In the genomic region with DNA sequence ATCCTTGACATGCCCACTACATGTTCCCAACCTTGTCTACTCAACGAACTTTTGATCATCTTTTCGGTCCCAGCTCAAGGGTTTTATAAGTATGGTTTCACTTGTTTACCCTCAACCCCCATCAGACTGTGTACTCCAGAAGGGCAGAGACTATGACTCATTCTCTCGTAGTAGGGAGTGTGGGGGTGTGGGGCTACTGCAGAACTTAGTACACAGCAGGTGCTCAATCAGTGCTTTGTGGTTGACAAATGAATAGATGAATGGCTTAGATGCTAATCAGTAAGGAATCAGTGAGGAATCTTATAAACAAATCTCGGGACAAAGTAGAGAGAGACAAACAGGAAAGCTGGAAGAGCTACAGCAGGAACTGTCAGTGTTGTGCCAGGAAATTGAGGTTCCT, we compare ENCODE assay signal across 20 cellular contexts.
"Had no signal": no experiment of that assay in that cellular context is flagged by ENCODE, and none has a peak within 500 bp of the region (broad histone marks: within the 10 kb centered on the region; RNA-seq: fewer than 3 reads in every experiment).

No MANE protein-coding gene starts in this region.

- ATAC-seq: gastrocnemius medialis; heart left ventricle; left colon; stimulated activated memory B cell treated with anti-CD40 and anti-IgM and Interleukin-4, amounts not matched to agents 10 μg/mL and 1 μg/mL and 100 μg/mL, for 72 hours; T-helper 17 cell had no signal

- H3K4me3 ChIP-seq: coronary artery, gastrocnemius medialis, heart left ventricle, ovary, sigmoid colon, tibial nerve had no signal

- H3K4me1 ChIP-seq: gastrocnemius medialis, heart left ventricle, sigmoid colon, tibial nerve had no signal

- H3K9me3 ChIP-seq: gastrocnemius medialis, ovary had no signal

- H3K4me3 Mint-ChIP-seq: activated CD4-positive, alpha-beta memory T cell treated with anti-CD3 and anti-CD28 coated beads, Interleukin-2, amount 10 ng/mL, durations not matched to agents 7 days and 5 days; activated T-cell treated with anti-CD3 and anti-CD28 coated beads, Interleukin-2, amount 50 U/mL, for 24 hours; stimulated activated memory B cell treated with anti-CD40 and anti-IgM and Interleukin-4, amounts not matched to agents 10 μg/mL and 1 μg/mL and 100 μg/mL, for 72 hours; T-helper 17 cell had no signal

- H3K36me3 ChIP-seq: gastrocnemius medialis, heart left ventricle, ovary, sigmoid colon, tibial nerve, WERI-Rb-1 had no signal

- H3K36me3 Mint-ChIP-seq: stimulated activated memory B cell treated with anti-CD40 and anti-IgM and Interleukin-4, amounts not matched to agents 10 μg/mL and 1 μg/mL and 100 μg/mL, for 72 hours had no signal

- H3K27me3 ChIP-seq: ovary, sigmoid colon, tibial nerve had no signal

- H3K27ac Mint-ChIP-seq: activated CD4-positive, alpha-beta memory T cell treated with anti-CD3 and anti-CD28 coated beads, Interleukin-2, amount 10 ng/mL, durations not matched to agents 7 days and 5 days; activated naive CD4-positive, alpha-beta T cell treated with anti-CD3 and anti-CD28 coated beads, Interleukin-2, amount 50 U/mL, for 72 hours; activated T-cell treated with anti-CD3 and anti-CD28 coated beads, Interleukin-2, amount 50 U/mL, for 24 hours; naive B cell; stimulated activated memory B cell treated with anti-CD40 and anti-IgM and Interleukin-4, amounts not matched to agents 10 μg/mL and 1 μg/mL and 100 μg/mL, for 72 hours; T-helper 17 cell had no signal

- H3K27ac ChIP-seq: coronary artery, gastrocnemius medialis, heart left ventricle, ovary, sigmoid colon, tibial nerve, WERI-Rb-1 had no signal

- DNase-seq: activated CD4-positive, alpha-beta memory T cell treated with anti-CD3 and anti-CD28 coated beads, Interleukin-2, amount 10 ng/mL, durations not matched to agents 7 days and 5 days; activated CD4-positive, alpha-beta T cell treated with anti-CD3 and anti-CD28 coated beads for 4 hours; activated effector memory CD4-positive, alpha-beta T cell treated with Interleukin-2 at 50 U/mL for 16 hours; activated T-cell treated with anti-CD3 and anti-CD28 coated beads, Interleukin-2, amount 50 U/mL, for 24 hours; amniotic stem cell; central memory CD4-positive, alpha-beta T cell; gastrocnemius medialis; heart left ventricle; left colon; naive B cell; ovary; sigmoid colon; stimulated activated CD4-positive, alpha-beta T cell treated with anti-CD3 and anti-CD28 coated beads, Interleukin-1b, Interleukin-23, amount 100 ng/mL, for 48 hours; substantia nigra; T-helper 17 cell; WERI-Rb-1 had no signal

- H3K4me1 Mint-ChIP-seq: naive B cell; stimulated activated memory B cell treated with anti-CD40 and anti-IgM and Interleukin-4, amounts not matched to agents 10 μg/mL and 1 μg/mL and 100 μg/mL, for 72 hours had no signal

- H3K27me3 Mint-ChIP-seq: T-helper 17 cell had no signal
